ENCODE assay signal across 1 cellular context in the genomic region with DNA sequence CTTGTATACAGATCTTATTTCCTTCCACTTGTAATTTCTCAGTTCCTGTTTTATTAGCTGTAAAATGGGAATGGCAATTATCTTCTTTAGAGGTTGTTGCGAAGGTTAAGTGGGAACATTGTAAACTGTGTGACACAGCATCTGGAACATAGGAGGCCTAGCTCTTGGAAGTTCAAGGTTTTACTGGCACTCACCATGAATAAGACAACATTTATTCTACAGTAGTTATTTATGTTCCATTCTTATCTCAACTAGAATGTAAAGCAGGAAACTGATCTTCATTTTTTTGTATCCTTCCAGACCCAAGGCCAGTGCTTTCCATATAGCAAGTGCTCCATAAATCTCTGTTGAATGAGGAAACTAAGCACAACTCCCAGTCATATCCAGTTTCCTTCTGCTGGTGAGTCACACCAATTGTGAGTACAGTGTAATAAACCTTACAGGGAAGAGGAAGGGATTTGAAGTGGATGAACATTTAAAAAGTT.
A peak's percentile ranks its signal among the peaks of the same experiment; 100 is the strongest.
TF ChIP-seq lines count a peak whose summit lies in the region.

No MANE protein-coding gene starts in this region.

TF ChIP-seq in HEK293, 187 proteins besides CTCF, POLR2A, EP300 and RAD21 (continued from another document):
- TF ChIP-seq ZNF473 (tag by site-specific recombination; IDR thresholded peaks at IDR 0.05), result no peak
- TF ChIP-seq ZNF248 (tag by site-specific recombination; IDR thresholded peaks at IDR 0.05), result no peak
- peak; percentile 100 for TF ChIP-seq ZNF488 (tag by site-specific recombination; IDR thresholded peaks at IDR 0.05)
- TF ChIP-seq MYNN (tag by site-specific recombination; IDR thresholded peaks at IDR 0.05; ENCODE audit: borderline replicate concordance), result peak; percentile 60
